ENCODE assay signal across 23 cellular contexts in genomic region chr9:21465138-21465537, GRCh38. TPM values are rescaled to one million over a fixed set of nuclear protein-coding genes. Genes with fewer than 3 reads are reported as not detected.
"Had no signal": no experiment of that assay in that cellular context is flagged by ENCODE, and none has a peak within 500 bp of the region (broad histone marks: within the 10 kb centered on the region; RNA-seq: fewer than 3 reads in every experiment).

No MANE protein-coding gene starts in this region.

- H3K4me1 ChIP-seq: adrenal gland, body of pancreas, breast epithelium had no signal

- H3K27ac ChIP-seq: adrenal gland, body of pancreas, brain microvascular endothelial cell, breast epithelium, VCaP had no signal

- DNase-seq: activated B cell treated with CpG ODN at 0.5 μM for 24 hours; activated CD4-positive, alpha-beta memory T cell treated with anti-CD3 and anti-CD28 coated beads for 36 hours; activated CD4-positive, alpha-beta T cell treated with anti-CD3 and anti-CD28 coated beads, Interleukin-2, amount 50 U/mL, for 1 hour; activated CD4-positive, alpha-beta T cell treated with anti-CD3 and anti-CD28 coated beads, Interleukin-2, amount 50 U/mL, for 4 hours; activated CD4-positive, CD25-positive, alpha-beta regulatory T cell treated with anti-CD3 and anti-CD28 coated beads, Interleukin-2, amount 50 U/mL, for 72 hours; activated CD8-positive, alpha-beta memory T cell treated with anti-CD3 and anti-CD28 coated beads, Interleukin-2, amount 50 U/mL, for 4 hours; activated CD8-positive, alpha-beta T cell treated with anti-CD3 and anti-CD28 coated beads for 36 hours; activated effector memory CD4-positive, alpha-beta T cell treated with anti-CD3 and anti-CD28 coated beads, Interleukin-2, amount 50 U/mL, for 16 hours; activated gamma-delta T cell treated with Interleukin-2 at 50 U/mL for 16 hours; activated naive CD4-positive, alpha-beta T cell; activated naive CD4-positive, alpha-beta T cell treated with anti-CD3 and anti-CD28 coated beads for 36 hours; activated naive CD4-positive, alpha-beta T cell treated with anti-CD3 and anti-CD28 coated beads, Interleukin-2, amount 50 U/mL, for 16 hours; activated naive CD8-positive, alpha-beta T cell treated with anti-CD3 and anti-CD28 coated beads for 36 hours; activated T-cell treated with anti-CD3 and anti-CD28 coated beads for 4 hours; activated T-cell treated with anti-CD3 and anti-CD28 coated beads, Interleukin-2, amount 50 U/mL, for 1 hour; activated T-cell treated with anti-CD3 and anti-CD28 coated beads, Interleukin-2, amount 50 U/mL, for 4 hours; adrenal gland; aorta; body of pancreas; T-helper 9 cell had no signal

- H3K27me3 ChIP-seq: adrenal gland, body of pancreas, brain microvascular endothelial cell, breast epithelium had no signal

- H3K36me3 ChIP-seq: adrenal gland, brain microvascular endothelial cell, breast epithelium had no signal

- H3K9me3 ChIP-seq: body of pancreas, breast epithelium had no signal

- H3K4me3 ChIP-seq: adrenal gland, body of pancreas, breast epithelium had no signal

RNA-seq across cellular contexts. Expression of gene IFNE, which starts 17.0 kb away (rescaled TPM):
- polyA plus RNA-seq: adrenal gland, aorta had no signal

RNA-seq across cellular contexts. Expression of gene IFNA1, which starts 24.9 kb away (rescaled TPM):
- polyA plus RNA-seq: adrenal gland, aorta had no signal

RNA-seq across cellular contexts. Expression of gene IFNA8, which starts 56.2 kb away (rescaled TPM):
- polyA plus RNA-seq: adrenal gland, aorta had no signal
